9 cellular contexts compared by ENCODE assay signal in the genomic region with DNA sequence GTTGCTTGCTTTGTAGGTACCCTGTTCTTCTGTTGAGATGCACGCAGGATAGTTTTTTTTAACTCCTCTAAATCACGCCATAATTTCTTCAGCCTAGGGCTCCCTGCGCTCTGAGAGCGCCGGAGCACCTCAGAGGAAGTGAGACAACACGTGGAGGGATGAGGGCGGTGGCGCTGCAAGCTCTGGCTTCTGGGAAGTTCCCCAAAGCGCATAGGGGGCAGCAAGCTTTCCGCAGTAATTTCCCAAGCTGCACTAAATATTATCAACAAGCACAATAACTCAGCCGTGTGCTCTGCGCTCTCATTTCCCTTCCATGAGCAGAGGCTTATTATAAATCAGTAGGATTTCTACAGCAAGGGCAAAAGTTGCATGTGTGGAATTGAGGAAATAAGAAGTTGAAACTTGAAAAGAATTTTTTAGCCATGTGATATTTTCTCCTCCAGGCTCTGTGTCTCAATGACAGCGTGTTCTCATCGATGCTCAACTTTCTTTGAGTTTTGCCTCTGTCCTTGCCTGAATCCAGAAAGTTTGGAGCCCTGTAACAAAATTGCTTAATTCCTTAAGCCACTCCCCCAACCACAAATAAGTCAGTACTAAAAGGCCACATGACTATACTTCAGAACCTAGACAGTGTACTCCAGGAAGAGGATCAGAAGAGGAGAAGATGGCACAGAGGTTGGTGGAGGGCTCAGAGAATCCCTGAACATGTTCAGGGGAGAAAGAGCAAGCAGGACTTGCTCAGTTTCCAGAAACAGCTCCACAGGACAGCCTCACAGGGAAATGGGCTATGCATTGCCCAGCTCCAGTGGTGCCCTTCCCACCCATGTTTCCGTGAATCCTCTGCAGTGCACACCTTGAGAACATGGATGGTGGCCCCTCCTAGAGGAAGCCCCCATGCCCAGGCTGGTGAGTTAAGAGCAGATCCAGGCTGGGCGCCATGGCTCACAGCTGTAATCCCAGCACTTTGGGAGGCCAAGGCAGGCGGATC.
DNase-seq lines count a peak whose midpoint lies in the region; ATAC-seq and TF ChIP-seq lines count a peak whose summit lies in the region.
"Had no signal": no experiment of that assay in that cellular context is flagged by ENCODE, and none has a peak within 500 bp of the region (broad histone marks: within the 10 kb centered on the region; RNA-seq: fewer than 3 reads in every experiment).

No MANE protein-coding gene starts in this region.

- POLR2A ChIA-PET in activated CD8-positive, alpha-beta T cell treated with anti-CD3 and anti-CD28 coated beads for 36 hours (lab: Charles Lee), result no interaction called here
- POLR2A ChIA-PET in activated CD8-positive, alpha-beta T cell treated with anti-CD3 and anti-CD28 coated beads, Interleukin-2, amount 10 ng/mL, durations not matched to agents 7 days and 5 days (lab: Charles Lee), result no interaction called here

- no peaks in the 10 kb centered on the region for H3K79me2 ChIP-seq in neural progenitor cell (ENCODE audit: low read depth)

- DNase-seq in activated CD8-positive, alpha-beta T cell treated with anti-CD3 and anti-CD28 coated beads for 36 hours, result peak; percentile 16
- no peak for DNase-seq in activated CD8-positive, alpha-beta T cell treated with anti-CD3 and anti-CD28 coated beads, Interleukin-2, amount 10 ng/mL, durations not matched to agents 7 days and 5 days
- DNase-seq in UCSD-AML1 (lab: John Stamatoyannopoulos, UW; ENCODE audit: unreplicated experiment) (peak; percentile 26), neural progenitor cell (ENCODE audit: low spot score) (peak; percentile 66), natural killer cell (no peak), SW 1271 (lab: John Stamatoyannopoulos, UW) (no peak)
- DNase-seq in activated CD4-positive, alpha-beta T cell treated with anti-CD3 and anti-CD28 coated beads, Interleukin-2, amount 50 U/mL, for 1 hour, result no peak
- DNase-seq: activated B cell treated with CpG ODN at 0.5 μM for 24 hours had no signal

- H3K27me3 ChIP-seq in neural progenitor cell, result no peaks in the 10 kb centered on the region

- no peak overlapping the region for H3K4me2 ChIP-seq in neural progenitor cell

- no peaks in the 10 kb centered on the region for H3K4me1 Mint-ChIP-seq in activated CD8-positive, alpha-beta T cell treated with anti-CD3 and anti-CD28 coated beads for 36 hours (ENCODE audit: low read depth)
- peaks cover 6% of the 10 kb centered on the region for H3K4me1 Mint-ChIP-seq in activated CD8-positive, alpha-beta T cell treated with anti-CD3 and anti-CD28 coated beads, Interleukin-2, amount 10 ng/mL, durations not matched to agents 7 days and 5 days (ENCODE audit: low read depth)
- peaks cover 7% of the 10 kb centered on the region for H3K4me1 Mint-ChIP-seq in neural progenitor cell
- H3K4me1 Mint-ChIP-seq in natural killer cell, result no peaks in the 10 kb centered on the region
- H3K4me1 Mint-ChIP-seq: activated B cell treated with CpG ODN at 0.5 μM for 24 hours had no signal

- no peak overlapping the region for H3K4me3 ChIP-seq in neural progenitor cell

- no peaks in the 10 kb centered on the region for H3K36me3 Mint-ChIP-seq in activated CD8-positive, alpha-beta T cell treated with anti-CD3 and anti-CD28 coated beads for 36 hours (ENCODE audit: low read depth)
- no peaks in the 10 kb centered on the region for H3K36me3 Mint-ChIP-seq in activated CD8-positive, alpha-beta T cell treated with anti-CD3 and anti-CD28 coated beads, Interleukin-2, amount 10 ng/mL, durations not matched to agents 7 days and 5 days (ENCODE audit: low read depth)
- H3K36me3 Mint-ChIP-seq in neural progenitor cell (no peaks in the 10 kb centered on the region), natural killer cell (no peaks in the 10 kb centered on the region)

- no peaks in the 10 kb centered on the region for H3K36me3 ChIP-seq in neural progenitor cell

- TF ChIP-seq CTCF in activated CD8-positive, alpha-beta T cell treated with anti-CD3 and anti-CD28 coated beads for 36 hours (IDR thresholded peaks at IDR 0.05), result peak; percentile 21
- peak; percentile 58 for TF ChIP-seq CTCF in neural progenitor cell (IDR thresholded peaks at IDR 0.05)
- no peak for TF ChIP-seq CTCF in natural killer cell (IDR thresholded peaks at IDR 0.05)

- no peak overlapping the region for H3K27ac ChIP-seq in neural progenitor cell

- H3K9me3 ChIP-seq in neural progenitor cell (ENCODE audit: low read depth), result no peaks in the 10 kb centered on the region

- intact Hi-C loops in activated CD8-positive, alpha-beta T cell treated with anti-CD3 and anti-CD28 coated beads for 36 hours (cut with micrococcal nuclease), result no loop called here
- intact Hi-C loops in natural killer cell (cut with micrococcal nuclease), result no loop called here

- H3K27ac Mint-ChIP-seq in activated CD8-positive, alpha-beta T cell treated with anti-CD3 and anti-CD28 coated beads for 36 hours, result no peak overlapping the region
- H3K27ac Mint-ChIP-seq in activated CD8-positive, alpha-beta T cell treated with anti-CD3 and anti-CD28 coated beads, Interleukin-2, amount 10 ng/mL, durations not matched to agents 7 days and 5 days, result no peak overlapping the region
- H3K27ac Mint-ChIP-seq in neural progenitor cell (no peak overlapping the region), natural killer cell (no peak overlapping the region)
- H3K27ac Mint-ChIP-seq: activated B cell treated with CpG ODN at 0.5 μM for 24 hours had no signal

- H3F3A ChIP-seq in neural progenitor cell (ENCODE audit: low read depth), result no peaks in the 10 kb centered on the region

- peaks cover 2% of the 10 kb centered on the region for H3K27me3 Mint-ChIP-seq in activated CD8-positive, alpha-beta T cell treated with anti-CD3 and anti-CD28 coated beads for 36 hours
- no peaks in the 10 kb centered on the region for H3K27me3 Mint-ChIP-seq in activated CD8-positive, alpha-beta T cell treated with anti-CD3 and anti-CD28 coated beads, Interleukin-2, amount 10 ng/mL, durations not matched to agents 7 days and 5 days (ENCODE audit: low read depth)
- H3K27me3 Mint-ChIP-seq in neural progenitor cell (ENCODE audit: insufficient read depth, low read depth) (peaks cover 2% of the 10 kb centered on the region), natural killer cell (ENCODE audit: low read depth in 2 of 2) (peaks cover 0 to 3% of the 10 kb centered on the region in 2 donors)

- peak overlapping the region; percentile 38 for H2AFZ ChIP-seq in neural progenitor cell (replicated peaks)

- no peak for ATAC-seq in activated CD8-positive, alpha-beta T cell treated with anti-CD3 and anti-CD28 coated beads for 36 hours
- ATAC-seq in activated CD8-positive, alpha-beta T cell treated with anti-CD3 and anti-CD28 coated beads, Interleukin-2, amount 10 ng/mL, durations not matched to agents 7 days and 5 days, result no peak
- ATAC-seq in HG03066 (IDR thresholded peaks at IDR 0.05; ENCODE audit: low read depth, unreplicated experiment), result peak; percentile 94
- no peak for ATAC-seq in natural killer cell

- H3K4me1 ChIP-seq in neural progenitor cell, result peaks cover 12% of the 10 kb centered on the region

- H4K20me1 ChIP-seq in neural progenitor cell (ENCODE audit: low read depth), result no peaks in the 10 kb centered on the region

- H3K9ac ChIP-seq in neural progenitor cell, result no peak overlapping the region

- CTCF ChIA-PET in activated CD8-positive, alpha-beta T cell treated with anti-CD3 and anti-CD28 coated beads for 36 hours (lab: Charles Lee), result no interaction called here
- CTCF ChIA-PET in activated CD8-positive, alpha-beta T cell treated with anti-CD3 and anti-CD28 coated beads, Interleukin-2, amount 10 ng/mL, durations not matched to agents 7 days and 5 days (lab: Charles Lee), result no interaction called here

- no peak overlapping the region for H3K4me3 Mint-ChIP-seq in activated CD8-positive, alpha-beta T cell treated with anti-CD3 and anti-CD28 coated beads for 36 hours
- no peak overlapping the region for H3K4me3 Mint-ChIP-seq in activated CD8-positive, alpha-beta T cell treated with anti-CD3 and anti-CD28 coated beads, Interleukin-2, amount 10 ng/mL, durations not matched to agents 7 days and 5 days
- H3K4me3 Mint-ChIP-seq in neural progenitor cell, result no peak overlapping the region
- H3K4me3 Mint-ChIP-seq in natural killer cell, result no peak overlapping the region
- H3K4me3 Mint-ChIP-seq: activated B cell treated with CpG ODN at 0.5 μM for 24 hours had no signal

- H3K9me3 Mint-ChIP-seq in activated CD8-positive, alpha-beta T cell treated with anti-CD3 and anti-CD28 coated beads for 36 hours, result no peaks in the 10 kb centered on the region
- no peaks in the 10 kb centered on the region for H3K9me3 Mint-ChIP-seq in activated CD8-positive, alpha-beta T cell treated with anti-CD3 and anti-CD28 coated beads, Interleukin-2, amount 10 ng/mL, durations not matched to agents 7 days and 5 days (ENCODE audit: insufficient read depth)
- H3K9me3 Mint-ChIP-seq in neural progenitor cell (no peaks in the 10 kb centered on the region), natural killer cell (no peaks in the 10 kb centered on the region)
- H3K9me3 Mint-ChIP-seq: activated B cell treated with CpG ODN at 0.5 μM for 24 hours had no signal

Comparison
In these comparisons a context has a peak if more than half of its experiments do, and no peak if none do; other contexts are left out.
1. DNase-seq: peak in activated CD8-positive, alpha-beta T cell treated with anti-CD3 and anti-CD28 coated beads for 36 hours (single experiment), UCSD-AML1 (single experiment) and neural progenitor cell (single experiment); none in activated CD8-positive, alpha-beta T cell treated with anti-CD3 and anti-CD28 coated beads, Interleukin-2, amount 10 ng/mL, durations not matched to agents 7 days and 5 days (single experiment), natural killer cell (single experiment), SW 1271 (0 of 2) and activated CD4-positive, alpha-beta T cell treated with anti-CD3 and anti-CD28 coated beads, Interleukin-2, amount 50 U/mL, for 1 hour (single experiment).